ENCODE assay signal across 1 cellular context in the genomic region with DNA sequence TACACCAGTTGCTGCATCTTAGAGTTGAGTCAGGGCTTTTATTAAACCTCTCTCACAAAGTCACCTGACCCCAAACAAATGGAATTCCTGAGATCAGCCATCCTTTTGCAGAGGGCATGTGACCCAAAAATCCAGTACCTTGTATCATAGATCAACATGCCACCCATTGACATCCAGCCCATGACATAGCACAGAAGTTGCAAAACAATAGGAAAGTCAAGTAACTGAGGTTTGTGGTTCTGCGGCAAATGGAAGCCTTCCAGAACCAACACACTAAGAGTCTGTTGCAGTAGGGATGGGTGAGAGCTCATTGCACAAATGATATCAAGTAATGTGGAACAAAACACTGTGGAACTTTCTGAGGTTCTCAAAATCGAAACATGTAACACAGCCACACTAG.
TF ChIP-seq lines count a peak whose summit lies in the region.

No MANE protein-coding gene starts in this region.

TF ChIP-seq in IMR-90, 13 proteins besides CTCF, POLR2A, EP300 and RAD21 (continued from another document):
- TF ChIP-seq, protein P1, sequence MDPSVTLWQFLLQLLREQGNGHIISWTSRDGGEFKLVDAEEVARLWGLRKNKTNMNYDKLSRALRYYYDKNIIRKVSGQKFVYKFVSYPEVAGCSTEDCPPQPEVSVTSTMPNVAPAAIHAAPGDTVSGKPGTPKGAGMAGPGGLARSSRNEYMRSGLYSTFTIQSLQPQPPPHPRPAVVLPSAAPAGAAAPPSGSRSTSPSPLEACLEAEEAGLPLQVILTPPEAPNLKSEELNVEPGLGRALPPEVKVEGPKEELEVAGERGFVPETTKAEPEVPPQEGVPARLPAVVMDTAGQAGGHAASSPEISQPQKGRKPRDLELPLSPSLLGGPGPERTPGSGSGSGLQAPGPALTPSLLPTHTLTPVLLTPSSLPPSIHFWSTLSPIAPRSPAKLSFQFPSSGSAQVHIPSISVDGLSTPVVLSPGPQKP (IDR thresholded peaks at IDR 0.05; ENCODE audit: borderline replicate concordance, low read depth, low read length): no peak
